ENCODE assay signal across 8 cellular contexts in the genomic region with DNA sequence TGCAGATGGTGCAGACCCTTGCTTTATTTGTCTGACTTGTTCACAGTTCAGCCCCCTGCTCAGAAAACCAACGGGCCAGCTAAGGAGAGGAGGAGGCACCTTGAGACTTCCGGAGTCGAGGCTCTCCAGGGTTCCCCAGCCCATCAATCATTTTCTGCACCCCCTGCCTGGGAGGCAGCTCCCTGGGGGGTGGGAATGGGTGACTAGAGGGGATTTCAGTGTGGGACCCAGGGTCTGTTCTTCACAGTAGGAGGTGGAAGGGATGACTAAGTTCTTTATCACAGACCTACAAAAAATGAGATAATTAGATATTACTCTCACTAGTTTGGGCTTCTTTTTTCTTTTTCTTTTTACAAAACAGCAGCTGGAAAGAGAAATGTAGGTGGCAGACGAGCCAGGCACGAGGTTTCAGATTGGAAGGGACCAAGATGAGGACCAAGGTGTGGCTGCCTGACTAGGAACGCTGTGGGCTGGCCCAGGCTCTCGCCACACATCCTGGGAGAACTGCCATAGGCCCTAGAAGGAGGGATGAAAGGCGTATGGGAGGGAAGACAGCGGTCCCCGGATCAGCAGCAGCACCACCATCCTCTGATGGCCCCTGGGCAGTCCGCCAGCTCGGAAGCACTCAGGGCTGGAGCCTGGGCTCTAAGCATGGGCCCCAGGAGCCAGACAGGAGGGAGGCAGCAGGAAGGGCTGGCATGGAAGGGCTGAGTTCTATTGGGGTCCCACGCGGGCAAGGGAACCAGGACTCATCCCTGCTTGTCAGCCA. TPM values are rescaled to one million over a fixed set of nuclear protein-coding genes. Genes with fewer than 3 reads are reported as not detected.
DNase-seq lines count a peak whose midpoint lies in the region; ATAC-seq and TF ChIP-seq lines count a peak whose summit lies in the region.

No MANE protein-coding gene starts in this region.

- H3K36me3 ChIP-seq in BLaER1 = peaks cover 13% of the 10 kb centered on the region

- no peak for ATAC-seq in naive B cell (ENCODE audit: low read depth in 2 of 2)

- H3K27ac ChIP-seq in BLaER1 = peak overlapping the region; percentile 91

- H3K4me1 Mint-ChIP-seq in chondrocyte (ENCODE audit: low read depth) (peaks cover 81% of the 10 kb centered on the region), naive B cell (peaks cover 6 to 26% (median 24%) of the 10 kb centered on the region in 3 donors)

- H3K9me3 Mint-ChIP-seq in chondrocyte (ENCODE audit: low read depth) = no peaks in the 10 kb centered on the region
- H3K9me3 Mint-ChIP-seq in naive B cell = no peaks in the 10 kb centered on the region

- no peak overlapping the region for H3K4me3 Mint-ChIP-seq in chondrocyte (ENCODE audit: unreplicated experiment)
- peak overlapping the region in 1 of 8 donors; percentile 12 for H3K4me3 Mint-ChIP-seq in naive B cell

- peak overlapping the region; percentile 99 for H3K27ac Mint-ChIP-seq in chondrocyte (ENCODE audit: unreplicated experiment)
- H3K27ac Mint-ChIP-seq in naive B cell = peak overlapping the region in 4 of 6 donors; percentile 14 to 93 (median 70)

- H3K36me3 Mint-ChIP-seq in chondrocyte (ENCODE audit: low read depth) = no peaks in the 10 kb centered on the region
- no peaks in the 10 kb centered on the region for H3K36me3 Mint-ChIP-seq in naive B cell

- no peak for TF ChIP-seq CTCF in chondrocyte (IDR thresholded peaks at IDR 0.05)

- H3K4me2 ChIP-seq in BLaER1 = peak overlapping the region; percentile 88

- H3K4me1 ChIP-seq in BLaER1 = peaks cover 96% of the 10 kb centered on the region

- H3K9ac ChIP-seq in BLaER1 = peak overlapping the region; percentile 67

- H3K9me3 ChIP-seq in BLaER1 = no peaks in the 10 kb centered on the region

- peak overlapping the region; percentile 39 for H3K4me3 ChIP-seq in BLaER1

- peak; percentile 80 for DNase-seq in NCI-H2029 (lab: John Stamatoyannopoulos, UW)
- DNase-seq in chondrocyte (ENCODE audit: low spot score) = no peak
- DNase-seq in naive B cell = no peak
- DNase-seq in activated gamma-delta T cell (lab: John Stamatoyannopoulos, UW) = no peak
- DNase-seq in activated gamma-delta T cell treated with Interleukin-2 at 50 U/mL for 16 hours = no peak
- no peak for DNase-seq in GDM1 (lab: John Stamatoyannopoulos, UW)
- no peak for DNase-seq in medulla oblongata (ENCODE audit: extremely low spot score)

- no peaks in the 10 kb centered on the region for H3K27me3 ChIP-seq in BLaER1

- no peaks in the 10 kb centered on the region for H3K27me3 Mint-ChIP-seq in chondrocyte (ENCODE audit: low read depth)
- H3K27me3 Mint-ChIP-seq in naive B cell = no peaks in the 10 kb centered on the region

- no peaks in the 10 kb centered on the region for H4K20me1 ChIP-seq in BLaER1

RNA-seq across cellular contexts. Expression of a gene that starts 14.2 kb away (rescaled TPM):
- total RNA-seq in chondrocyte = 45.7 to 54.9 TPM (median 48.5 TPM) in 3 replicates
- 100 to 1,000 TPM in 5 of 6 donors, 10 to 100 TPM in 1; 97.1 to 130 (median 108) TPM for polyA plus RNA-seq in naive B cell (ENCODE audit: low read depth in 6 of 6)

RNA-seq across cellular contexts. Expression of a gene that starts 39.6 kb away (rescaled TPM):
- 21.0 to 23.1 TPM (median 23.0 TPM) in 3 replicates for total RNA-seq in chondrocyte
- 1 to 10 TPM; 2.0 to 6.3 (median 3.2) TPM for polyA plus RNA-seq in naive B cell (ENCODE audit: low read depth in 6 of 6)
